In the genomic region with DNA sequence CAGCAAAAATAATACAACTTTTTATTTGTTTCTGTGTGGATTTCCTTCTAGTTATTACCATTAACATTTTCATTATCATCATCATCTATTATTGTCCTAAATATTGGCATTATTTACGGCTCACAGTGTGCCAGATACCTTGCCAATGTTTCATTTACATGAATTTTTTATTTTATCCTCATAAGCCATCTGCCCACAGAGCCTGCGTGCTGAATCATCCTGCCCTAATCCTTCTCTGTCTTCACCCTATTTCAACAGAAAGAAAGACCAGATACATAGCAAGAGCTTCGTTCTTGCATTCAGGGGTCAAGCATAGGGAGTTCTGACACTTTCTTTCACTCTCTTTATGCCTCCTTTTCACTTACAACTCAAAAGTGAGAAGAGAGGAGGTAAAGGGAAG, we compare ENCODE assay signal across 14 cellular contexts.
DNase-seq lines count a peak whose midpoint lies in the region; ATAC-seq, FAIRE-seq and TF ChIP-seq lines count a peak whose summit lies in the region.
"Had no signal": no experiment of that assay in that cellular context is flagged by ENCODE, and none has a peak within 500 bp of the region (broad histone marks: within the 10 kb centered on the region; RNA-seq: fewer than 3 reads in every experiment).

No MANE protein-coding gene starts in this region.

- in situ Hi-C loops in mammary epithelial cell (cut with MboI; ENCODE audit: low sequenced_read_pairs in 2 of 2): no loop called here

- no peaks in the 10 kb centered on the region for H3K4me1 ChIP-seq in mammary epithelial cell (ENCODE audit: insufficient read depth, low read length)
- peaks cover 3% of the 10 kb centered on the region for H3K4me1 ChIP-seq in keratinocyte (ENCODE audit: control insufficient read depth, extremely low read depth, insufficient read depth, low read length)
- H3K4me1 ChIP-seq: BLaER1 treated with 17β-estradiol and CSF1 and Interleukin-3, amounts not matched to agents 10 nM and 100 nM had no signal

- no peaks in the 10 kb centered on the region for H3K9me1 ChIP-seq in keratinocyte (ENCODE audit: control insufficient read depth, extremely low read depth, insufficient read depth, low read length)

- WGBS in mammary epithelial cell (ENCODE audit: low coverage, missing lambda C conversion rate): 55% methylated on average over 3 of the region's 3 CpGs

- H3K79me2 ChIP-seq in mammary epithelial cell (ENCODE audit: insufficient read depth, low read length): no peaks in the 10 kb centered on the region
- no peaks in the 10 kb centered on the region for H3K79me2 ChIP-seq in keratinocyte (ENCODE audit: control insufficient read depth, insufficient read depth, low read length)

- H4K20me1 ChIP-seq in mammary epithelial cell (ENCODE audit: insufficient read depth, low read length) (no peaks in the 10 kb centered on the region), keratinocyte (ENCODE audit: control insufficient read depth, extremely low read depth, insufficient read depth, low read length) (no peaks in the 10 kb centered on the region)
- H4K20me1 ChIP-seq: BLaER1 treated with 17β-estradiol and CSF1 and Interleukin-3, amounts not matched to agents 10 nM and 100 nM had no signal

- no peak overlapping the region for H3K4me2 ChIP-seq in mammary epithelial cell (ENCODE audit: insufficient read depth, low read depth, low read length)
- peak overlapping the region; percentile 68 for H3K4me2 ChIP-seq in keratinocyte (ENCODE audit: control insufficient read depth, extremely low read depth, insufficient read depth, low read depth, low read length)
- H3K4me2 ChIP-seq: BLaER1 treated with 17β-estradiol and CSF1 and Interleukin-3, amounts not matched to agents 10 nM and 100 nM; KMS-11 had no signal

- ATAC-seq in HG03280 (IDR thresholded peaks at IDR 0.05; ENCODE audit: unreplicated experiment): no peak
- no peak for ATAC-seq in HG03565 (IDR thresholded peaks at IDR 0.05; ENCODE audit: unreplicated experiment)
- ATAC-seq in GM18907 (IDR thresholded peaks at IDR 0.05; ENCODE audit: unreplicated experiment): no peak
- ATAC-seq: stimulated activated naive CD8-positive, alpha-beta T cell treated with anti-CD3 and anti-CD28 coated beads, Interleukin-15, Interleukin-2, amounts not matched to agents 100 U/mL and 50 U/mL, for 24 hours had no signal

- no peak for TF ChIP-seq CTCF in mammary epithelial cell (conservative IDR thresholded peaks at IDR 0.05 in 1 of 2, IDR thresholded peaks at IDR 0.05 in 1 of 2; ENCODE audit: extremely low read depth in 1 of 2, insufficient read depth in 1 of 2, low read depth in 1 of 2, low read length in 2 of 2)
- no peak for TF ChIP-seq CTCF in keratinocyte (optimal IDR thresholded peaks at IDR 0.05 in 1 of 3, IDR thresholded peaks at IDR 0.05 in 1 of 3, conservative IDR thresholded peaks at IDR 0.05 in 1 of 3; ENCODE audit: extremely low read depth in 1 of 3, insufficient read depth in 2 of 3, low read length in 3 of 3)

- no peak overlapping the region for H3K9ac ChIP-seq in mammary epithelial cell (ENCODE audit: insufficient read depth, low read length)
- H3K9ac ChIP-seq in keratinocyte (ENCODE audit: control insufficient read depth, extremely low read depth, insufficient read depth, low read length): no peak overlapping the region
- H3K9ac ChIP-seq: BLaER1 treated with 17β-estradiol and CSF1 and Interleukin-3, amounts not matched to agents 10 nM and 100 nM; KMS-11 had no signal

- no TSS peak for BruUV-seq in mammary epithelial cell (replicated peaks; lab: Mats Ljungman, UMichigan)

- dilution Hi-C loops in mammary epithelial cell (cut with HindIII; ENCODE audit: low sequenced_read_pairs) (no loop called here), keratinocyte (cut with MboI; ENCODE audit: extremely low pct_ligation_motif_present, low sequenced_read_pairs) (no loop called here)

- H3K4me3 ChIP-seq in mammary epithelial cell (replicated peaks in 1 of 3; ENCODE audit: insufficient read depth in 1 of 3, low read depth in 2 of 3, low read length in 3 of 3) (no peak overlapping the region), keratinocyte (ENCODE audit: control insufficient read depth in 2 of 3, extremely low read depth in 1 of 3, insufficient read depth in 2 of 3, low read depth in 1 of 3, low read length in 3 of 3) (peak overlapping the region in 1 of 3 experiments; percentile 14)
- H3K4me3 ChIP-seq: BLaER1 treated with 17β-estradiol and CSF1 and Interleukin-3, amounts not matched to agents 10 nM and 100 nM had no signal

- FAIRE-seq in keratinocyte (lab: Jason Lieb, UNC): peak; percentile 34

- DNase-seq in AG20443 (ENCODE audit: low spot score) (peak; percentile 32), NCI-H2171 treated with DMSO at 0.1 percent for 48 hours (lab: John Stamatoyannopoulos, UW) (peak; percentile 37), mammary epithelial cell (peak; percentile 5), keratinocyte (ENCODE audit: low read depth, low spot score) (no peak), NCI-H526 treated with DMSO at 0.1 percent for 48 hours (lab: John Stamatoyannopoulos, UW) (no peak)
- DNase-seq: anterior cingulate cortex; GF-D8; stimulated activated naive CD8-positive, alpha-beta T cell treated with anti-CD3 and anti-CD28 coated beads, Interleukin-15, Interleukin-2, amounts not matched to agents 100 U/mL and 50 U/mL, for 24 hours; SW 1271 had no signal

- intact Hi-C loops in mammary epithelial cell (cut with micrococcal nuclease): no loop called here

- H3K9me3 ChIP-seq in mammary epithelial cell (replicated peaks; ENCODE audit: insufficient read depth, low read length) (no peaks in the 10 kb centered on the region), keratinocyte (ENCODE audit: control insufficient read depth, low read depth, low read length) (no peaks in the 10 kb centered on the region)
- H3K9me3 ChIP-seq: BLaER1 treated with 17β-estradiol and CSF1 and Interleukin-3, amounts not matched to agents 10 nM and 100 nM had no signal

- H2AFZ ChIP-seq in mammary epithelial cell (ENCODE audit: low read depth, low read length) (no peak overlapping the region), keratinocyte (ENCODE audit: control insufficient read depth, low read length) (peak overlapping the region; percentile 88)

- CTCF ChIA-PET in mammary epithelial cell (lab: Charles Lee; ENCODE audit: low non-redundant PET): no interaction called here

- H3K36me3 ChIP-seq in mammary epithelial cell (ENCODE audit: insufficient read depth, low read length) (no peaks in the 10 kb centered on the region), keratinocyte (ENCODE audit: control insufficient read depth in 2 of 2, extremely low read depth in 1 of 2, insufficient read depth in 2 of 2, low read length in 2 of 2) (no peaks in the 10 kb centered on the region)
- H3K36me3 ChIP-seq: BLaER1 treated with 17β-estradiol and CSF1 and Interleukin-3, amounts not matched to agents 10 nM and 100 nM had no signal

- H3K27me3 ChIP-seq in mammary epithelial cell (ENCODE audit: insufficient read depth, low read length): no peaks in the 10 kb centered on the region
- no peaks in the 10 kb centered on the region for H3K27me3 ChIP-seq in keratinocyte (ENCODE audit: control insufficient read depth, extremely low read depth, insufficient read depth, low read length)
- H3K27me3 ChIP-seq: BLaER1 treated with 17β-estradiol and CSF1 and Interleukin-3, amounts not matched to agents 10 nM and 100 nM had no signal

- H3K27ac ChIP-seq in mammary epithelial cell (ENCODE audit: insufficient read depth, low read depth, low read length) (no peak overlapping the region), keratinocyte (ENCODE audit: control insufficient read depth, insufficient read depth, low read length) (no peak overlapping the region)
- H3K27ac ChIP-seq: BLaER1 treated with 17β-estradiol and CSF1 and Interleukin-3, amounts not matched to agents 10 nM and 100 nM; KMS-11 had no signal

Comparison
In these comparisons a context has a peak if more than half of its experiments do, and no peak if none do; other contexts are left out.
1. DNase-seq: peak in AG20443 (single experiment), NCI-H2171 treated with DMSO at 0.1 percent for 48 hours (single experiment) and mammary epithelial cell (single experiment); none in keratinocyte (single experiment) and NCI-H526 treated with DMSO at 0.1 percent for 48 hours (single experiment).